In the genomic region with DNA sequence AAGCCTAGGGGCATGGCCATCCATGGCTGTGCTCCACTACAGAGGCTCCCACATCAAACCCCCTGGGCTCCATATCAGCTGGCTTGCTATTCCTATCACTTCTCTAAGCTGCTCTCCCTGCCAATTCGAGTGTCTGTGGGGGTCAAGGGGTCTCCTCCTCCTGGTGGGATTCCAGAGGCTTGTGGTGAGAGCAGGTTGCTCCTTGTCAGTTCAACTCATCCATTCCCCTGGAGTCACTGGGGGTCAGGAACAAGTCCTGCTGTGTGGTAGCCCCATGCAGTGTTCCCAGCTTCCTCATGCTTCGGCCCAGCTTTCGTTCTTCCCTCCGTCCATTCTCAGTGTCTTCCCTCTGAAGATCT, we compare ENCODE assay signal across 23 cellular contexts.
DNase-seq lines count a peak whose midpoint lies in the region; ATAC-seq and TF ChIP-seq lines count a peak whose summit lies in the region.
"Had no signal": no experiment of that assay in that cellular context is flagged by ENCODE, and none has a peak within 500 bp of the region (broad histone marks: within the 10 kb centered on the region; RNA-seq: fewer than 3 reads in every experiment).

No MANE protein-coding gene starts in this region.

- H3K36me3 Mint-ChIP-seq in activated CD8-positive, alpha-beta T cell treated with anti-CD3 and anti-CD28 coated beads, Interleukin-2, amount 10 ng/mL, durations not matched to agents 7 days and 5 days (ENCODE audit: low read depth) = no peaks in the 10 kb centered on the region
- no peaks in the 10 kb centered on the region for H3K36me3 Mint-ChIP-seq in activated CD8-positive, alpha-beta T cell treated with anti-CD3 and anti-CD28 coated beads for 36 hours (ENCODE audit: low read depth)

- no peak overlapping the region for H2BK5ac ChIP-seq in neuronal stem cell (ENCODE audit: low read length)

- no peak for ATAC-seq in activated CD8-positive, alpha-beta T cell treated with anti-CD3 and anti-CD28 coated beads, Interleukin-2, amount 10 ng/mL, durations not matched to agents 7 days and 5 days
- no peak for ATAC-seq in activated CD8-positive, alpha-beta T cell treated with anti-CD3 and anti-CD28 coated beads for 36 hours
- ATAC-seq in HG03045 (IDR thresholded peaks at IDR 0.05; ENCODE audit: unreplicated experiment) (no peak), HG02885 (IDR thresholded peaks at IDR 0.05; ENCODE audit: poor library complexity, unreplicated experiment) (no peak)

- no peaks in the 10 kb centered on the region for H3K79me1 ChIP-seq in neuronal stem cell (ENCODE audit: low read depth, low read length)

- H3K27ac Mint-ChIP-seq in activated CD8-positive, alpha-beta T cell treated with anti-CD3 and anti-CD28 coated beads, Interleukin-2, amount 10 ng/mL, durations not matched to agents 7 days and 5 days = no peak overlapping the region
- no peak overlapping the region for H3K27ac Mint-ChIP-seq in activated CD8-positive, alpha-beta T cell treated with anti-CD3 and anti-CD28 coated beads for 36 hours
- H3K27ac Mint-ChIP-seq: CD4-positive, alpha-beta T cell had no signal

- H2BK12ac ChIP-seq in neuronal stem cell (ENCODE audit: low read length) = no peak overlapping the region

- no CpG with 5 or more reads among the region's 4 CpGs for WGBS in neuronal stem cell (ENCODE audit: extremely low coverage in 2 of 2, insufficient read length in 2 of 2, insufficient replicate concordance in 1 of 2), 2 donors

- H3K4me1 ChIP-seq in SJCRH30 (peaks cover 7% of the 10 kb centered on the region; the same call in 1 of the 2 replicates), neuronal stem cell (ENCODE audit: control insufficient read depth in 2 of 2, insufficient read depth in 1 of 2, low read depth in 1 of 2, low read length in 2 of 2) (peaks cover 0 to 12% of the 10 kb centered on the region in 2 donors)
- H3K4me1 ChIP-seq: BLaER1, Peyer's patch had no signal

- H3K4me2 ChIP-seq in neuronal stem cell (ENCODE audit: insufficient read depth, low read length, poor library complexity, severe bottlenecking) = no peak overlapping the region
- H3K4me2 ChIP-seq: BLaER1 had no signal

- no peak overlapping the region for H3K4me3 ChIP-seq in SJCRH30
- H3K4me3 ChIP-seq in neuronal stem cell (ENCODE audit: low read length in 2 of 2) = no peak overlapping the region
- H3K4me3 ChIP-seq: BLaER1, Peyer's patch had no signal

- H3K4me1 Mint-ChIP-seq in activated CD8-positive, alpha-beta T cell treated with anti-CD3 and anti-CD28 coated beads, Interleukin-2, amount 10 ng/mL, durations not matched to agents 7 days and 5 days (ENCODE audit: low read depth) = peaks cover 9% of the 10 kb centered on the region
- peaks cover 8% of the 10 kb centered on the region for H3K4me1 Mint-ChIP-seq in activated CD8-positive, alpha-beta T cell treated with anti-CD3 and anti-CD28 coated beads for 36 hours (ENCODE audit: low read depth)

- H2AK5ac ChIP-seq in neuronal stem cell (ENCODE audit: low read depth, low read length) = peak overlapping the region; percentile 93

- H2BK120ac ChIP-seq in neuronal stem cell (ENCODE audit: low read depth, low read length) = no peak overlapping the region

- H2BK15ac ChIP-seq in neuronal stem cell (ENCODE audit: low read length) = no peak overlapping the region

- no peak overlapping the region for H4K8ac ChIP-seq in neuronal stem cell (ENCODE audit: low read depth, low read length)

- H3K4ac ChIP-seq in neuronal stem cell (ENCODE audit: low read length) = no peak overlapping the region

- H3K27me3 Mint-ChIP-seq in activated CD8-positive, alpha-beta T cell treated with anti-CD3 and anti-CD28 coated beads, Interleukin-2, amount 10 ng/mL, durations not matched to agents 7 days and 5 days (ENCODE audit: low read depth) = peaks cover 26% of the 10 kb centered on the region
- H3K27me3 Mint-ChIP-seq in activated CD8-positive, alpha-beta T cell treated with anti-CD3 and anti-CD28 coated beads for 36 hours = peaks cover 25% of the 10 kb centered on the region

- peaks cover 2% of the 10 kb centered on the region for H3K9me3 Mint-ChIP-seq in activated CD8-positive, alpha-beta T cell treated with anti-CD3 and anti-CD28 coated beads, Interleukin-2, amount 10 ng/mL, durations not matched to agents 7 days and 5 days (ENCODE audit: insufficient read depth)
- H3K9me3 Mint-ChIP-seq in activated CD8-positive, alpha-beta T cell treated with anti-CD3 and anti-CD28 coated beads for 36 hours = peaks cover 2% of the 10 kb centered on the region

- H4K91ac ChIP-seq in neuronal stem cell (ENCODE audit: low read depth, low read length, poor library complexity) = no peak overlapping the region

- peak overlapping the region; percentile 67 for H3K18ac ChIP-seq in neuronal stem cell (ENCODE audit: low read length)

- intact Hi-C loops in activated CD8-positive, alpha-beta T cell treated with anti-CD3 and anti-CD28 coated beads for 36 hours (cut with micrococcal nuclease) = no loop called here

- H3K23ac ChIP-seq in neuronal stem cell (ENCODE audit: low read depth, low read length, poor library complexity) = no peak overlapping the region

- DNase-seq in activated CD8-positive, alpha-beta T cell treated with anti-CD3 and anti-CD28 coated beads, Interleukin-2, amount 10 ng/mL, durations not matched to agents 7 days and 5 days = peak; percentile 17
- no peak for DNase-seq in activated CD8-positive, alpha-beta T cell treated with anti-CD3 and anti-CD28 coated beads for 36 hours
- no peak for DNase-seq in SJCRH30
- DNase-seq in iPS-NIHi7 (ENCODE audit: extremely low spot score) = peak; percentile 10
- DNase-seq in neuronal stem cell (ENCODE audit: low spot score) = no peak
- DNase-seq in NCI-H1092 (lab: John Stamatoyannopoulos, UW) = no peak
- DNase-seq: ACHN; CD4-positive, alpha-beta T cell; COR-L47; DMS79; H9; KBM-7; MM.1S; NCI-H1105 treated with DMSO at 0.1 percent for 48 hours; NCI-H2081 treated with DMSO at 0.1 percent for 48 hours; NCI-H2171 treated with DMSO at 0.1 percent for 48 hours; NCI-H524 treated with DMSO at 0.1 percent for 48 hours; NCI-H82; Peyer's patch had no signal

- H3K27ac ChIP-seq in SJCRH30 (peak overlapping the region; percentile 61; the same call in 1 of the 2 replicates), neuronal stem cell (replicated peaks; ENCODE audit: low read length) (no peak overlapping the region)
- H3K27ac ChIP-seq: 22Rv1, BLaER1, Peyer's patch had no signal

- H3K27me3 ChIP-seq in SJCRH30 = no peaks in the 10 kb centered on the region
- H3K27me3 ChIP-seq in neuronal stem cell (ENCODE audit: control insufficient read depth in 3 of 3, insufficient read depth in 3 of 3, low read depth in 1 of 3, low read length in 3 of 3) = no peaks in the 10 kb centered on the region
- H3K27me3 ChIP-seq: BLaER1, Peyer's patch had no signal

- H3K36me3 ChIP-seq in SJCRH30 = no peaks in the 10 kb centered on the region
- no peaks in the 10 kb centered on the region for H3K36me3 ChIP-seq in neuronal stem cell (replicated peaks in 1 of 2; ENCODE audit: control insufficient read depth in 2 of 2, insufficient read depth in 2 of 2, low read length in 2 of 2)
- H3K36me3 ChIP-seq: BLaER1, Peyer's patch had no signal

- no peak overlapping the region for H2AFZ ChIP-seq in neuronal stem cell (ENCODE audit: low read length)

- no peak overlapping the region for H3K9ac ChIP-seq in neuronal stem cell (ENCODE audit: low read depth, low read length, poor library complexity)
- H3K9ac ChIP-seq: BLaER1 had no signal

- no peak overlapping the region for H3K14ac ChIP-seq in neuronal stem cell (ENCODE audit: low read length)

- POLR2A ChIA-PET in activated CD8-positive, alpha-beta T cell treated with anti-CD3 and anti-CD28 coated beads, Interleukin-2, amount 10 ng/mL, durations not matched to agents 7 days and 5 days (lab: Charles Lee) = interaction anchor here (0.6 kb wide), 1 partner anchor 62 kb away, joined by 3 read pairs; no protein-coding TSS in a partner anchor
- POLR2A ChIA-PET in activated CD8-positive, alpha-beta T cell treated with anti-CD3 and anti-CD28 coated beads for 36 hours (lab: Charles Lee) = interaction anchor here (1.2 kb wide), 1 partner anchor 24 kb away, joined by 3 read pairs; no protein-coding TSS in a partner anchor

- no peak overlapping the region for H3K4me3 Mint-ChIP-seq in activated CD8-positive, alpha-beta T cell treated with anti-CD3 and anti-CD28 coated beads, Interleukin-2, amount 10 ng/mL, durations not matched to agents 7 days and 5 days
- H3K4me3 Mint-ChIP-seq in activated CD8-positive, alpha-beta T cell treated with anti-CD3 and anti-CD28 coated beads for 36 hours = no peak overlapping the region
- H3K4me3 Mint-ChIP-seq: CD4-positive, alpha-beta T cell; H9 had no signal

- H3K9me3 ChIP-seq in SJCRH30 (replicated peaks) = no peaks in the 10 kb centered on the region
- H3K9me3 ChIP-seq in neuronal stem cell (replicated peaks in 1 of 2; ENCODE audit: control insufficient read depth in 2 of 2, insufficient read depth in 1 of 2, low read depth in 1 of 2, low read length in 2 of 2) = no peaks in the 10 kb centered on the region
- H3K9me3 ChIP-seq: Peyer's patch had no signal

- CTCF ChIA-PET in activated CD8-positive, alpha-beta T cell treated with anti-CD3 and anti-CD28 coated beads, Interleukin-2, amount 10 ng/mL, durations not matched to agents 7 days and 5 days (lab: Charles Lee) = no interaction called here
- CTCF ChIA-PET in activated CD8-positive, alpha-beta T cell treated with anti-CD3 and anti-CD28 coated beads for 36 hours (lab: Charles Lee) = no interaction called here

- no peak for TF ChIP-seq CTCF in activated CD8-positive, alpha-beta T cell treated with anti-CD3 and anti-CD28 coated beads for 36 hours (IDR thresholded peaks at IDR 0.05)

Comparison
In these comparisons a context has a peak if more than half of its experiments do, and no peak if none do; other contexts are left out.
1. DNase-seq: peak in activated CD8-positive, alpha-beta T cell treated with anti-CD3 and anti-CD28 coated beads, Interleukin-2, amount 10 ng/mL, durations not matched to agents 7 days and 5 days (single experiment) and iPS-NIHi7 (single experiment); none in activated CD8-positive, alpha-beta T cell treated with anti-CD3 and anti-CD28 coated beads for 36 hours (single experiment), SJCRH30 (0 of 2), neuronal stem cell (single experiment) and NCI-H1092 (single experiment).